1 cellular context compared by ENCODE assay signal in the genomic region with DNA sequence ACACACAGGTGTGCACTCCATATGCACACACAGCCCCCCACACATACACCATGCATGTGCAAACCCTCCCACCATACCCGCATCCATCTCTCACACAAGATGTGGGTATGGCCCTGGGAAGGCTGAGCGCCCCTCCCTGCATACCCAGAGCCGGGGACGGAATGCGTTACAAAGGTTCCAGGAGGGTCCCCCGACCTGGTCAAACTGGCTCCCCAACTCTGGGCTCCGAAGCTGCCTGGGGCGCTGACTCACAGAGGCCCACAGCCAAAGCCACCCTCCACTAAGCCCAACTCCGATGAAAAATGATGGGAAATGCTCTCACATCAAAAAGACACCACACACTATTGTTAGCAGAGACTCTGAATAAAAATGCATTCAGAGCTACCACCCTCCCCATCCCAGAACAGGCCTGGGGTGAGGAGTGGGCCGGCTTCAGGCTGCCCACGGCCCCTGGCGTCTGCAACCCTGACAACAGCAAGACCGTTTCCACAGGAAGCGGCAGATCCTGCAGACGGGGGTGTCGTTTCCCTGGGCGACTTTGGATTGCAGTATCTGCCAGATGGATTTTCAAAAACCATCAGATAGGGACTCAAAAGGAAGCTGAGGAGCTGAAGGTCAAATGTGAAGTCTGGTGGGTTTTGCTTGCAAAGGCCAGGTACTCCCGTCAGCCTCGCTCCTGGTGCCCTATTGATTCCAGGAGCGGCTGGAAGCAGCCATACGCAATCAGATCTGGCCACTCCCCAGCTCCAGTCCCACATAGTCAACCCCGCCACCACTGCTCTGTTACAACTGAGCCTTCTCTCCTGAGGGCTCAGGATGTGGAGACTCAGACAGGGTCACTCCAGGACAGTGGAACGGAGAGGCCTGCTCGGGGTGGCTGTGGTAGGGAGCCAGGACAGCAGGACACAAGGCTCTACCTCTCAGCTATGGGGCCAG.
TF ChIP-seq lines count a peak whose summit lies in the region.

No MANE protein-coding gene starts in this region.

TF ChIP-seq in endothelial cell of umbilical vein, 7 proteins besides CTCF, POLR2A, EP300 and RAD21 (continued from another document):
- TF ChIP-seq MAX (IDR thresholded peaks at IDR 0.05; ENCODE audit: insufficient read depth, insufficient read length) (no peak), POLR2AphosphoS5 (IDR thresholded peaks at IDR 0.05; ENCODE audit: insufficient read depth, low read depth, low read length) (no peak), FOS (IDR thresholded peaks at IDR 0.05; ENCODE audit: borderline replicate concordance, insufficient read depth, low read length) (no peak), GATA2 (IDR thresholded peaks at IDR 0.05; ENCODE audit: insufficient read depth, insufficient read length, low read depth, low read length) (no peak), EZH2 (IDR thresholded peaks at IDR 0.05; ENCODE audit: borderline replicate concordance, low read depth, low read length, severe bottlenecking) (no peak)
TF ChIP-seq in endothelial cell of umbilical vein: peak in this region for 0.
